1 cellular context compared by ENCODE assay signal in genomic region chr22:46377566-46378498, GRCh38.
TF ChIP-seq lines count a peak whose summit lies in the region.

No MANE protein-coding gene starts in this region.

TF ChIP-seq in HepG2, 621 proteins besides CTCF, POLR2A, EP300 and RAD21 (continued from another document):
- no peak for TF ChIP-seq ZNF577 (CRISPR knock-in tag; IDR thresholded peaks at IDR 0.05; ENCODE audit: borderline replicate concordance, low read depth)
- TF ChIP-seq NR2F6 (IDR thresholded peaks at IDR 0.05): peak; percentile 88
- TF ChIP-seq NR2F6 (CRISPR knock-in tag; IDR thresholded peaks at IDR 0.05): peak; percentile 95
- TF ChIP-seq ZBTB43 (CRISPR knock-in tag; conservative IDR thresholded peaks at IDR 0.05): no peak
- TF ChIP-seq ZNF513 (CRISPR knock-in tag; conservative IDR thresholded peaks at IDR 0.05): no peak
- no peak; the same call in 1 of the 2 replicates for TF ChIP-seq ZFP37 (CRISPR knock-in tag; IDR thresholded peaks at IDR 0.05; ENCODE audit: borderline replicate concordance)
- peak; percentile 97 for TF ChIP-seq SAP130 (CRISPR knock-in tag; IDR thresholded peaks at IDR 0.05; ENCODE audit: low read depth)
- peak; percentile 75; the same call in 1 of the 2 replicates for TF ChIP-seq ZBTB34 (CRISPR knock-in tag; IDR thresholded peaks at IDR 0.05)
- peak; percentile 62; the same call in 1 of the 2 replicates for TF ChIP-seq ZNF563 (CRISPR knock-in tag; IDR thresholded peaks at IDR 0.05)
- TF ChIP-seq ZHX2 (IDR thresholded peaks at IDR 0.05; ENCODE audit: low read depth): no peak; the same call in 1 of the 2 replicates
- no peak for TF ChIP-seq ZHX2 (CRISPR knock-in tag; IDR thresholded peaks at IDR 0.05; ENCODE audit: borderline replicate concordance)
- peak; percentile 63; the same call in 1 of the 2 replicates for TF ChIP-seq RCOR2 (CRISPR knock-in tag; IDR thresholded peaks at IDR 0.05)
- no peak for TF ChIP-seq ZFAT (CRISPR knock-in tag; conservative IDR thresholded peaks at IDR 0.05)
- TF ChIP-seq PREB (CRISPR knock-in tag; IDR thresholded peaks at IDR 0.05): no peak
- no peak for TF ChIP-seq ATAD3A (CRISPR knock-in tag; IDR thresholded peaks at IDR 0.05)
- TF ChIP-seq POLR2G (IDR thresholded peaks at IDR 0.05; ENCODE audit: low read depth, low read length): peak; percentile 81
- TF ChIP-seq POGK (CRISPR knock-in tag; conservative IDR thresholded peaks at IDR 0.05): no peak
- no peak for TF ChIP-seq NFIC (IDR thresholded peaks at IDR 0.05; ENCODE audit: low read length)
- no peak for TF ChIP-seq ZNF3 (CRISPR knock-in tag; IDR thresholded peaks at IDR 0.05)
- peak; percentile 82; the same call in 1 of the 2 replicates for TF ChIP-seq IKZF5 (CRISPR knock-in tag; IDR thresholded peaks at IDR 0.05)
- peak; percentile 99 for TF ChIP-seq TGIF2 (CRISPR knock-in tag; IDR thresholded peaks at IDR 0.05)
- TF ChIP-seq ATRX (CRISPR knock-in tag; IDR thresholded peaks at IDR 0.05; ENCODE audit: borderline replicate concordance): no peak
- peak; percentile 59 for TF ChIP-seq TBL1XR1 (IDR thresholded peaks at IDR 0.05; ENCODE audit: borderline replicate concordance, low read length, partially characterized antibody)
- peak; percentile 26; the same call in 1 of the 2 replicates for TF ChIP-seq POLR2AphosphoS5 (IDR thresholded peaks at IDR 0.05; ENCODE audit: low read depth, low read length)
- no peak for TF ChIP-seq FIP1L1 (IDR thresholded peaks at IDR 0.05; ENCODE audit: borderline replicate concordance, insufficient read depth, low read depth, low read length)
- TF ChIP-seq POGZ (CRISPR knock-in tag; IDR thresholded peaks at IDR 0.05): peak; percentile 55; the same call in 1 of the 2 replicates
- no peak for TF ChIP-seq ZXDC (CRISPR knock-in tag; IDR thresholded peaks at IDR 0.05)
- TF ChIP-seq U2AF2 (IDR thresholded peaks at IDR 0.05; ENCODE audit: low read depth, low read length): no peak
- peak; percentile 62 for TF ChIP-seq MLX (CRISPR knock-in tag; IDR thresholded peaks at IDR 0.05)
- no peak for TF ChIP-seq MYNN (CRISPR knock-in tag; IDR thresholded peaks at IDR 0.05; ENCODE audit: low read depth)
- no peak for TF ChIP-seq CENPX (CRISPR knock-in tag; IDR thresholded peaks at IDR 0.05)
- TF ChIP-seq MTERF4 (CRISPR knock-in tag; IDR thresholded peaks at IDR 0.05): no peak
- no peak for TF ChIP-seq MIXL1 (CRISPR knock-in tag; IDR thresholded peaks at IDR 0.05)
- TF ChIP-seq KDM3A (CRISPR knock-in tag; IDR thresholded peaks at IDR 0.05; ENCODE audit: low read depth): peak; percentile 69
- TF ChIP-seq EZH2 (conservative IDR thresholded peaks at IDR 0.05; ENCODE audit: low read depth, low read length): no peak
- TF ChIP-seq LCORL (IDR thresholded peaks at IDR 0.05): peak; percentile 44; the same call in 1 of the 2 replicates
- TF ChIP-seq LCORL (CRISPR knock-in tag; IDR thresholded peaks at IDR 0.05): peak; percentile 99
